9 cellular contexts compared by ENCODE assay signal in the genomic region with DNA sequence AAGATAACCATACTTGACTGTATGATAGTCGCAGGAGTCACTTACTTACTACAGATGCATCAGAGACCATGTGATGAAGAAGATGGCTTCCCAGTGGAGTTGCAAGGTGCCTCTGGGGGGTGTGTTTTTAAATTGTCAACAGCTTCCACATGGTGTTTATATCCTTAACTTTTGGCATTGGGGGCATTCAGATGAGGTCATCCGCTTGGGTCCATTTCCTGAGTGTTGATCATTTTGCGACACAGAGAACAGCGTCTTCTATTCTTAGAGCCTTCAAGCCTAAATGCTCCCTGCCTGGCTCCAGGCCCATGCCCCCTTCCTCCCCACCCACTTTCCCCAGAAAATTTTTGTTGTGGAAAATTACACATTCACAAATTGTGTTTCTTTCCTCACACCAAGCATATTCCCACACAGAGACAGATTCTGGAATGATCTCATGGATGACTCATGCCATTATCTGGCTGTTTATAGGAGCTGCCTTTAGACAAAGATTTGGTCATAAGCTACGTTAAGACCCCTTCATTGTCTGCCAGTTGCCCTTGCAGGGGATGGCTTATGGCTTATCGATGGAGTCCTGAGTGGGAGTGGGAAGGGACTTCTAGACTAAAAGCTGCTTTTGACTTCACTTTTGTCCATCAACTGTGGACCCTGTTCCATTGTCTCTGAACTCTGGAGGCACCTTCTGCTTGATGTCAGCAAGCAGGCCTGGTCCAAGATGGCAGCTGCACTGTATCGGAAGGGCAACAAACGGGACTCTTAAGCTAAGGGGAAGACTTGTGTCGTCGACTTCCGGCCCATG.
DNase-seq lines count a peak whose midpoint lies in the region; ATAC-seq, FAIRE-seq and TF ChIP-seq lines count a peak whose summit lies in the region.
"Had no signal": no experiment of that assay in that cellular context is flagged by ENCODE, and none has a peak within 500 bp of the region (broad histone marks: within the 10 kb centered on the region; RNA-seq: fewer than 3 reads in every experiment).

No MANE protein-coding gene starts in this region.

- H3K9me3 Mint-ChIP-seq in HFFc6, result no peaks in the 10 kb centered on the region
- H3K9me3 Mint-ChIP-seq in chondrocyte (ENCODE audit: low read depth), result no peaks in the 10 kb centered on the region
- H3K9me3 Mint-ChIP-seq in memory B cell, result no peaks in the 10 kb centered on the region

- H3K9me3 ChIP-seq in A549, result no peaks in the 10 kb centered on the region

- H3K4me1 Mint-ChIP-seq in HFFc6 (ENCODE audit: low read depth) (peaks cover 76% of the 10 kb centered on the region), chondrocyte (ENCODE audit: low read depth) (peaks cover 69% of the 10 kb centered on the region), memory B cell (peaks cover 34% of the 10 kb centered on the region)

- no peak for DNase-seq in A549 (ENCODE audit: low read depth in 1 of 2, low spot score in 1 of 2)
- DNase-seq in HFFc6, result peak; percentile 68
- no peak for DNase-seq in chondrocyte (ENCODE audit: low spot score)
- DNase-seq in memory B cell (ENCODE audit: low spot score in 2 of 2), result no peak

- H3K36me3 Mint-ChIP-seq in HFFc6 (ENCODE audit: low read depth) (no peaks in the 10 kb centered on the region), chondrocyte (ENCODE audit: low read depth) (peaks cover 4% of the 10 kb centered on the region), memory B cell (no peaks in the 10 kb centered on the region)

- WGBS in A549 (ENCODE audit: missing lambda C conversion rate), result 90% methylated on average over 11 of the region's 11 CpGs

- POLR2A ChIA-PET in A549 (lab: Yijun Ruan, JAX), result no interaction called here

- no peak overlapping the region for H3K27ac ChIP-seq in A549

- TF ChIP-seq EP300 in A549 (IDR thresholded peaks at IDR 0.05), result no peak

- no peak overlapping the region for H3K4me3 ChIP-seq in A549

- no peak for TF ChIP-seq POLR2A in A549 (IDR thresholded peaks at IDR 0.05; ENCODE audit: low read length)

- H3K27me3 Mint-ChIP-seq in HFFc6 (ENCODE audit: insufficient read depth) (peaks cover 5% of the 10 kb centered on the region), chondrocyte (ENCODE audit: low read depth) (no peaks in the 10 kb centered on the region), memory B cell (peaks cover 1% of the 10 kb centered on the region)

- no peak overlapping the region; the same call in 2 of the 3 replicates for H3K4me2 ChIP-seq in A549

- no peak for FAIRE-seq in A549 (lab: Jason Lieb, UNC)
- FAIRE-seq: keratinocyte had no signal

- CTCF ChIA-PET in A549 (lab: Yijun Ruan, JAX), result interaction anchor here (0.6 to 0.9 kb wide), 2 partner anchors 96 to 187 kb away, joined by 3 read pairs; no protein-coding TSS in a partner anchor

- H3K4me1 ChIP-seq in A549, result 0 out of 3 replicates have a peak, but pooled peaks cover 4% of the 10 kb centered on the region

- peak overlapping the region; percentile 39 for H3K4me3 Mint-ChIP-seq in HFFc6
- H3K4me3 Mint-ChIP-seq in chondrocyte (ENCODE audit: unreplicated experiment), result no peak overlapping the region
- no peak overlapping the region for H3K4me3 Mint-ChIP-seq in memory B cell

- ATAC-seq in A549 (no peak), memory B cell (ENCODE audit: low read depth) (no peak), GM18502 (IDR thresholded peaks at IDR 0.05; ENCODE audit: poor library complexity, unreplicated experiment) (no peak), GM21390 (IDR thresholded peaks at IDR 0.05; ENCODE audit: unreplicated experiment) (no peak), HG03095 (IDR thresholded peaks at IDR 0.05; ENCODE audit: unreplicated experiment) (no peak), HG02678 (IDR thresholded peaks at IDR 0.05; ENCODE audit: unreplicated experiment) (no peak)

- TF ChIP-seq CTCF in A549 (IDR thresholded peaks at IDR 0.05) (no peak), HFFc6 (IDR thresholded peaks at IDR 0.05) (no peak), chondrocyte (IDR thresholded peaks at IDR 0.05) (no peak)

- peak overlapping the region; percentile 85 for H3K27ac Mint-ChIP-seq in HFFc6
- peak overlapping the region; percentile 89 for H3K27ac Mint-ChIP-seq in chondrocyte (ENCODE audit: unreplicated experiment)
- H3K27ac Mint-ChIP-seq in memory B cell, result peak overlapping the region; percentile 88

- no peak for TF ChIP-seq RAD21 in A549 (conservative IDR thresholded peaks at IDR 0.05 in 1 of 2, IDR thresholded peaks at IDR 0.05 in 1 of 2)

TF ChIP-seq in A549, 52 proteins besides CTCF, POLR2A, EP300 and RAD21:
- no peak for TF ChIP-seq EHMT2 (IDR thresholded peaks at IDR 0.05; ENCODE audit: low read depth)
- TF ChIP-seq FOSL2 (IDR thresholded peaks at IDR 0.05), result no peak
- peak; percentile 52; the same call in 1 of the 2 replicates for TF ChIP-seq FOSL2 (CRISPR knock-in tag; IDR thresholded peaks at IDR 0.05)
